In the genomic region with DNA sequence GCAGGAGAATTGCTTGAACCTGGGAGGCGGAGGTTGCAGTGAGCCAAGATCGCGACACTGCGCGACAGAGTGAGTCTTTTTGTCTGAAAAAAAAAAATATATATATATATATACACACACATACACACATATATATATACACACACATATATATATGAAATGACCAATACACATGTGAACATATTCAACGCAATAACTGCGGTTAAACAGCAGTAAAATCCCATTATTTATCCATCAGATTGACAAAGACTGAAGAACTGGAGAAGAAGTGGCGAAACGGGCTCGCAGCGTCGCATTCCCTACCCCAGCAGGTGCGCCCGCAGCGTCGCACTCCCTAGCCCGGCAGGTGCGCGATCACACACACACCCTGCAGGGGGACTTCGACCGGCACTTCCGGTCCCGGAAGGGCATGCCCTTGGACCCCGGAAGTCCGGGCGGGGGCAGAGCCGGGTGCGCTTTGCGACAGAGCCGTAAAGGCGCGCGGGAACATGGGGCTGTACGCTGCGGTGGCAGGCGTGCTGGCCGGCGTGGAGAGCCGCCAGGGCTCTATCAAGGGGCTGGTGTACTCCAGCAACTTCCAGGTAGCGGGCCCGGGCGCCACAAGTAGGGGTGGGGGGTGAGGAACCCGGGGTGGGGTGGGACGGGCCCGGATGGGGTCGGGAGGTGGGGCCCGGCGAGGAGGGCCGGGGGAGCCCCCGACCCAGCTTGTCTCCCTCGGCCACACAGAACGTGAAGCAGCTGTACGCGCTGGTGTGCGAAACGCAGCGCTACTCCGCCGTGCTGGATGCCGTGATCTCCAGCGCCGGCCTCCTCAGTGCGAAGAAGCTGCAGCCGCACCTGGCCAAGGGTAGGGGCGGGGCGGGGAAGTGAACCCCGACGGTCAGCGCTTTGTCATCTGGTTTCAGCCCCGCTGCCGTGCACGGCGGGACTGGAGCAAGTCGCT, we compare ENCODE assay signal across 8 cellular contexts. TPM values are rescaled to one million over a fixed set of nuclear protein-coding genes. Genes with fewer than 3 reads are reported as not detected.
DNase-seq lines count a peak whose midpoint lies in the region; ATAC-seq and TF ChIP-seq lines count a peak whose summit lies in the region.
"Not testable (repeated sequence)": the region's sequence is repeated elsewhere in the genome, so short reads cannot be mapped to it uniquely, and the experiment has no call there.

No MANE protein-coding gene starts in this region.

- peak; percentile 91 for ATAC-seq in GM19452 (IDR thresholded peaks at IDR 0.05; ENCODE audit: unreplicated experiment)
- peak; percentile 89 for ATAC-seq in HG02840 (IDR thresholded peaks at IDR 0.05; ENCODE audit: low FRiP score, unreplicated experiment)
- peak; percentile 92 for ATAC-seq in HG03521 (IDR thresholded peaks at IDR 0.05; ENCODE audit: unreplicated experiment)
- ATAC-seq in activated CD8-positive, alpha-beta T cell treated with anti-CD3 and anti-CD28 coated beads for 36 hours = peak; percentile 94
- peak; percentile 99 for ATAC-seq in left lung

- H3K36me3 ChIP-seq in left lung = not testable (repeated sequence)

- not testable (repeated sequence) for H3K4me1 Mint-ChIP-seq in Calu3 (ENCODE audit: low read depth, unreplicated experiment); activated CD8-positive, alpha-beta T cell treated with anti-CD3 and anti-CD28 coated beads for 36 hours (ENCODE audit: low read depth)

- TSS peak; percentile 76 for BruUV-seq in Calu3 (replicated peaks; lab: Mats Ljungman, UMichigan)

- H3K4me1 ChIP-seq in left lung = not testable (repeated sequence)

- not testable (repeated sequence) for H3K4me3 Mint-ChIP-seq in Calu3 (ENCODE audit: low read depth, unreplicated experiment)
- peak overlapping the region; percentile 47 for H3K4me3 Mint-ChIP-seq in activated CD8-positive, alpha-beta T cell treated with anti-CD3 and anti-CD28 coated beads for 36 hours

- not testable (repeated sequence) for H3K27me3 ChIP-seq in left lung

- not testable (repeated sequence) for H3K36me3 Mint-ChIP-seq in Calu3 (ENCODE audit: insufficient read depth, unreplicated experiment); activated CD8-positive, alpha-beta T cell treated with anti-CD3 and anti-CD28 coated beads for 36 hours (ENCODE audit: low read depth)

- intact Hi-C loops in Calu3 (cut with micrococcal nuclease; ENCODE audit: unreplicated experiment); activated CD8-positive, alpha-beta T cell treated with anti-CD3 and anti-CD28 coated beads for 36 hours (cut with micrococcal nuclease); left lung (cut with DNase I): not testable (repeated sequence)

- not testable (repeated sequence) for H3K9me3 ChIP-seq in left lung

- POLR2A ChIA-PET in activated CD8-positive, alpha-beta T cell treated with anti-CD3 and anti-CD28 coated beads for 36 hours (lab: Charles Lee) = not testable (repeated sequence)

- not testable (repeated sequence) for DNase-seq in Calu3; activated CD8-positive, alpha-beta T cell treated with anti-CD3 and anti-CD28 coated beads for 36 hours; choroid plexus epithelial cell (ENCODE audit: low read depth)
- DNase-seq in left lung = peak in 1 of 2 donors; percentile 26
- peak; percentile 25 for DNase-seq in stimulated activated CD8-positive, alpha-beta memory T cell treated with anti-CD3 and anti-CD28 coated beads, Interleukin-4, amount 100 ng/mL, for 48 hours

- peak overlapping the region; percentile 38 for H3K4me3 ChIP-seq in choroid plexus epithelial cell (ENCODE audit: low read depth, low read length)
- H3K4me3 ChIP-seq in left lung = peak overlapping the region in 1 of 2 donors; percentile 35

- not testable (repeated sequence) for H3K27ac ChIP-seq in left lung

- not testable (repeated sequence) for H3K27me3 Mint-ChIP-seq in Calu3 (ENCODE audit: unreplicated experiment); activated CD8-positive, alpha-beta T cell treated with anti-CD3 and anti-CD28 coated beads for 36 hours

- not testable (repeated sequence) for H3K9me3 Mint-ChIP-seq in Calu3 (ENCODE audit: low read depth, unreplicated experiment); activated CD8-positive, alpha-beta T cell treated with anti-CD3 and anti-CD28 coated beads for 36 hours

- H3K27ac Mint-ChIP-seq in Calu3 (ENCODE audit: unreplicated experiment); activated CD8-positive, alpha-beta T cell treated with anti-CD3 and anti-CD28 coated beads for 36 hours: not testable (repeated sequence)

- TF ChIP-seq CTCF in Calu3 (IDR thresholded peaks at IDR 0.05; ENCODE audit: unreplicated experiment); activated CD8-positive, alpha-beta T cell treated with anti-CD3 and anti-CD28 coated beads for 36 hours (IDR thresholded peaks at IDR 0.05); choroid plexus epithelial cell (conservative IDR thresholded peaks at IDR 0.05; ENCODE audit: low read depth, low read length); left lung (IDR thresholded peaks at IDR 0.05): not testable (repeated sequence)

- CTCF ChIA-PET in Calu3 (lab: Charles Lee); activated CD8-positive, alpha-beta T cell treated with anti-CD3 and anti-CD28 coated beads for 36 hours (lab: Charles Lee): not testable (repeated sequence)

RNA-seq across cellular contexts. Expression of gene TRIM73, which starts 14.7 kb away (rescaled TPM):
- total RNA-seq in Calu3 (2022) (1.7 and 2.1 TPM in 2 replicates), left lung (1 to 10 TPM; 2.0 to 2.8 TPM)
- 1 to 10 TPM; 4.1 to 6.4 TPM for total RNA-seq in activated CD8-positive, alpha-beta T cell treated with anti-CD3 and anti-CD28 coated beads for 36 hours
